ENCODE assay signal across 13 cellular contexts in genomic region chr13:110445183-110445582, GRCh38.
A peak's percentile ranks its signal among the peaks of the same experiment; 100 is the strongest.
DNase-seq lines count a peak whose midpoint lies in the region; ATAC-seq, FAIRE-seq and TF ChIP-seq lines count a peak whose summit lies in the region.
"Had no signal": no experiment of that assay in that cellular context is flagged by ENCODE, and none has a peak within 500 bp of the region (broad histone marks: within the 10 kb centered on the region; RNA-seq: fewer than 3 reads in every experiment).

No MANE protein-coding gene starts in this region.

- peaks cover 64% of the 10 kb centered on the region for H3K4me1 ChIP-seq in keratinocyte (ENCODE audit: control insufficient read depth, extremely low read depth, insufficient read depth, low read length)

- H3K27me3 ChIP-seq in keratinocyte (ENCODE audit: control insufficient read depth, extremely low read depth, insufficient read depth, low read length), result no peaks in the 10 kb centered on the region

- ATAC-seq in GM18502 (IDR thresholded peaks at IDR 0.05; ENCODE audit: poor library complexity, unreplicated experiment) (peak; percentile 53), HG02588 (IDR thresholded peaks at IDR 0.05; ENCODE audit: unreplicated experiment) (peak; percentile 35), GM18873 (IDR thresholded peaks at IDR 0.05; ENCODE audit: low FRiP score, unreplicated experiment) (no peak)

- no peaks in the 10 kb centered on the region for H3K9me3 ChIP-seq in keratinocyte (ENCODE audit: control insufficient read depth, low read depth, low read length)
- H3K9me3 ChIP-seq: neutrophil had no signal

- peak; percentile 44 for FAIRE-seq in keratinocyte (lab: Jason Lieb, UNC)
- FAIRE-seq: RCC 7860 had no signal

- peaks cover 2% of the 10 kb centered on the region for H3K9me1 ChIP-seq in keratinocyte (ENCODE audit: control insufficient read depth, extremely low read depth, insufficient read depth, low read length)

- H3K36me3 ChIP-seq in keratinocyte (ENCODE audit: control insufficient read depth in 2 of 2, extremely low read depth in 1 of 2, insufficient read depth in 2 of 2, low read length in 2 of 2), result peaks cover 5 to 13% of the 10 kb centered on the region in 2 experiments
- H3K36me3 ChIP-seq: neutrophil had no signal

- no peaks in the 10 kb centered on the region for H3K79me2 ChIP-seq in keratinocyte (ENCODE audit: control insufficient read depth, insufficient read depth, low read length)

- DNase-seq in MV-4-11 (lab: John Stamatoyannopoulos, UW), result peak; percentile 72
- DNase-seq in keratinocyte (ENCODE audit: low read depth, low spot score), result no peak
- DNase-seq in NCI-H1436 treated with DMSO at 0.1 percent for 48 hours (lab: John Stamatoyannopoulos, UW), result no peak
- DNase-seq in NCI-H1092 (lab: John Stamatoyannopoulos, UW), result no peak
- no peak for DNase-seq in cerebellum (ENCODE audit: low spot score)
- DNase-seq: DMS79, GOT3, Karpas-422 had no signal

- H3K4me3 ChIP-seq in keratinocyte (ENCODE audit: control insufficient read depth in 2 of 3, extremely low read depth in 1 of 3, insufficient read depth in 2 of 3, low read depth in 1 of 3, low read length in 3 of 3), result no peak overlapping the region

- no peak overlapping the region for H2AFZ ChIP-seq in keratinocyte (ENCODE audit: control insufficient read depth, low read length)

- no peak for TF ChIP-seq CTCF in keratinocyte (optimal IDR thresholded peaks at IDR 0.05 in 1 of 3, IDR thresholded peaks at IDR 0.05 in 1 of 3, conservative IDR thresholded peaks at IDR 0.05 in 1 of 3; ENCODE audit: extremely low read depth in 1 of 3, insufficient read depth in 2 of 3, low read length in 3 of 3)

- dilution Hi-C loops in keratinocyte (cut with MboI; ENCODE audit: extremely low pct_ligation_motif_present, low sequenced_read_pairs), result no loop called here

- H3K27ac ChIP-seq in keratinocyte (ENCODE audit: control insufficient read depth, insufficient read depth, low read length), result no peak overlapping the region
- H3K27ac ChIP-seq: neutrophil had no signal

- no peaks in the 10 kb centered on the region for H4K20me1 ChIP-seq in keratinocyte (ENCODE audit: control insufficient read depth, extremely low read depth, insufficient read depth, low read length)

- H3K4me2 ChIP-seq in keratinocyte (ENCODE audit: control insufficient read depth, extremely low read depth, insufficient read depth, low read depth, low read length), result peak overlapping the region; percentile 16

- no peak overlapping the region for H3K9ac ChIP-seq in keratinocyte (ENCODE audit: control insufficient read depth, extremely low read depth, insufficient read depth, low read length)
